21 cellular contexts compared by ENCODE assay signal in genomic region chr17:10513284-10514067, GRCh38. TPM values are rescaled to one million over a fixed set of nuclear protein-coding genes. Genes with fewer than 3 reads are reported as not detected.
DNase-seq lines count a peak whose midpoint lies in the region; ATAC-seq and TF ChIP-seq lines count a peak whose summit lies in the region.
"Had no signal": no experiment of that assay in that cellular context is flagged by ENCODE, and none has a peak within 500 bp of the region (broad histone marks: within the 10 kb centered on the region; RNA-seq: fewer than 3 reads in every experiment).

No MANE protein-coding gene starts in this region.

- no peak overlapping the region for H3K23ac ChIP-seq in IMR-90 (ENCODE audit: low read depth, low read length)

- CTCF ChIA-PET in BJ (lab: Yijun Ruan, JAX), result no interaction called here
- CTCF ChIA-PET in IMR-90 (lab: Yijun Ruan, JAX), result no interaction called here
- CTCF ChIA-PET in A673 (lab: Charles Lee), result no interaction called here

- no peak overlapping the region for H3K56ac ChIP-seq in IMR-90 (ENCODE audit: extremely low read depth, insufficient read depth, low read length)

- H3K4me1 ChIP-seq in IMR-90 (ENCODE audit: control insufficient read depth, insufficient read depth, low read length), result no peaks in the 10 kb centered on the region
- no peaks in the 10 kb centered on the region for H3K4me1 ChIP-seq in A673 (ENCODE audit: insufficient read depth, low read length, poor library complexity, severe bottlenecking)
- H3K4me1 ChIP-seq: colonic mucosa, testis had no signal

- H2BK20ac ChIP-seq in IMR-90 (ENCODE audit: low read depth, low read length), result no peak overlapping the region

- TF ChIP-seq CTCF in BJ (IDR thresholded peaks at IDR 0.05; ENCODE audit: insufficient read depth, low read depth, low read length) (no peak), IMR-90 (conservative IDR thresholded peaks at IDR 0.05; ENCODE audit: low read depth, low read length) (no peak), fibroblast of mammary gland (conservative IDR thresholded peaks at IDR 0.05; ENCODE audit: control insufficient read depth, insufficient read depth, low read depth, low read length) (no peak), A673 (conservative IDR thresholded peaks at IDR 0.05; ENCODE audit: low read depth, low read length) (no peak)

- H4K91ac ChIP-seq in IMR-90 (ENCODE audit: insufficient read depth, low read depth, low read length), result no peak overlapping the region

- peak; percentile 10 for DNase-seq in BJ (ENCODE audit: low read depth)
- DNase-seq in IMR-90, result peak; percentile 0
- peak; percentile 64 for DNase-seq in fibroblast of mammary gland (ENCODE audit: low read depth)
- no peak for DNase-seq in sciatic nerve (ENCODE audit: low spot score)
- DNase-seq in inferior parietal cortex (ENCODE audit: extremely low spot score), result no peak
- no peak for DNase-seq in caudate nucleus (lab: John Stamatoyannopoulos, UW)
- no peak for DNase-seq in A673 (ENCODE audit: low spot score)
- DNase-seq: activated CD4-positive, alpha-beta T cell treated with anti-CD3 and anti-CD28 coated beads for 1 hour; CD4-positive, alpha-beta T cell; colonic mucosa; hypothalamus; NCI-H1436 treated with DMSO at 0.1 percent for 48 hours; NCI-H69; right cardiac atrium; testis had no signal

- WGBS in IMR-90 (ENCODE audit: extremely low coverage in 2 of 2, insufficient read length in 1 of 2), 2 experiments, result no CpG with 5 or more reads among the region's 6 CpGs

- H3K4me3 ChIP-seq in BJ (ENCODE audit: low read depth, low read length), result no peak overlapping the region
- no peak overlapping the region for H3K4me3 ChIP-seq in IMR-90 (ENCODE audit: insufficient read depth, low read depth, low read length)
- no peak overlapping the region for H3K4me3 ChIP-seq in fibroblast of mammary gland (ENCODE audit: control insufficient read depth, low read depth, low read length)
- H3K4me3 ChIP-seq in A673 (ENCODE audit: low read depth, low read length, poor library complexity, severe bottlenecking), result no peak overlapping the region
- H3K4me3 ChIP-seq: colonic mucosa, testis had no signal

- H3K18ac ChIP-seq in IMR-90 (ENCODE audit: low read depth, low read length), result no peak overlapping the region

- no peak for TF ChIP-seq RAD21 in IMR-90 (IDR thresholded peaks at IDR 0.05; ENCODE audit: low read length)

- no peak for ATAC-seq in IMR-90 (ENCODE audit: low read depth)
- peak; percentile 78 for ATAC-seq in sciatic nerve
- no peak for ATAC-seq in GM19328 (IDR thresholded peaks at IDR 0.05; ENCODE audit: unreplicated experiment)
- ATAC-seq: stimulated activated effector memory CD8-positive, alpha-beta T cell treated with anti-CD3 and anti-CD28 coated beads, Interleukin-12 subunit alpha, Interleukin-12 subunit beta, amount 100 ng/mL, for 72 hours had no signal

- H4K8ac ChIP-seq in IMR-90 (ENCODE audit: low read depth in 2 of 2, low read length in 2 of 2), result no peak overlapping the region

- no peak overlapping the region for H3K27ac ChIP-seq in IMR-90 (ENCODE audit: insufficient read depth, low read length)
- no peak overlapping the region for H3K27ac ChIP-seq in caudate nucleus (ENCODE audit: low read depth, low read length)
- no peak overlapping the region for H3K27ac ChIP-seq in A673 (ENCODE audit: low read depth, low read length, poor library complexity, severe bottlenecking)
- H3K27ac ChIP-seq: colonic mucosa, testis had no signal

- no peak overlapping the region for H2AK5ac ChIP-seq in IMR-90 (ENCODE audit: low read depth, low read length)

- no peak overlapping the region for H2BK15ac ChIP-seq in IMR-90 (ENCODE audit: low read depth, low read length)

- BruUV-seq in IMR-90 (replicated peaks; lab: Mats Ljungman, UMichigan) (no TSS peak), A673 (replicated peaks; lab: Mats Ljungman, UMichigan) (no TSS peak)

- no peaks in the 10 kb centered on the region for H3K36me3 ChIP-seq in BJ (ENCODE audit: control insufficient read depth, insufficient read depth, low read length)
- no peaks in the 10 kb centered on the region for H3K36me3 ChIP-seq in IMR-90 (ENCODE audit: control insufficient read depth, insufficient read depth, low read length)
- no peaks in the 10 kb centered on the region for H3K36me3 ChIP-seq in A673 (ENCODE audit: insufficient read depth, low read length, poor library complexity, severe bottlenecking)
- H3K36me3 ChIP-seq: colonic mucosa had no signal

- no peak overlapping the region for H2BK120ac ChIP-seq in IMR-90 (ENCODE audit: low read depth, low read length)

- H2AFZ ChIP-seq in IMR-90 (replicated peaks; ENCODE audit: low read length, poor library complexity), result no peak overlapping the region

- H3K4me2 ChIP-seq in IMR-90 (ENCODE audit: low read depth, low read length), result no peak overlapping the region

- H3K9me3 ChIP-seq in IMR-90 (ENCODE audit: control insufficient read depth, insufficient read depth, low read length) (no peaks in the 10 kb centered on the region), A673 (ENCODE audit: low read depth, low read length, poor library complexity, severe bottlenecking) (no peaks in the 10 kb centered on the region)
- H3K9me3 ChIP-seq: colonic mucosa, testis had no signal

- H4K20me1 ChIP-seq in IMR-90 (ENCODE audit: insufficient read depth, low read length), result no peaks in the 10 kb centered on the region

- H3K14ac ChIP-seq in IMR-90 (replicated peaks; ENCODE audit: low read depth, low read length), result no peak overlapping the region

- no peaks in the 10 kb centered on the region for H3K27me3 ChIP-seq in BJ (ENCODE audit: control insufficient read depth, insufficient read depth, low read length)
- H3K27me3 ChIP-seq in IMR-90 (ENCODE audit: control insufficient read depth, insufficient read depth, low read length), result no peaks in the 10 kb centered on the region
- peaks cover 11% of the 10 kb centered on the region for H3K27me3 ChIP-seq in A673 (replicated peaks; ENCODE audit: insufficient read depth, low read depth, low read length, poor library complexity)
- H3K27me3 ChIP-seq: colonic mucosa, testis had no signal

- POLR2A ChIA-PET in BJ (lab: Charles Lee) (no interaction called here), IMR-90 (lab: Charles Lee; ENCODE audit: unreplicated experiment) (no interaction called here), A673 (lab: Charles Lee; ENCODE audit: low non-redundant PET) (no interaction called here)

- in situ Hi-C loops in IMR-90 (cut with MboI; ENCODE audit: low sequenced_read_pairs), result no loop called here

- no peak overlapping the region for H2BK5ac ChIP-seq in IMR-90 (ENCODE audit: low read depth, low read length, poor library complexity, severe bottlenecking)

- no peak for TF ChIP-seq POLR2A in IMR-90 (IDR thresholded peaks at IDR 0.05; ENCODE audit: low read depth, low read length)

- no peaks in the 10 kb centered on the region for H3K9me1 ChIP-seq in IMR-90 (ENCODE audit: insufficient read depth, low read length)

- no peak overlapping the region for H3K9ac ChIP-seq in IMR-90 (ENCODE audit: low read depth, low read length)

- H2AK9ac ChIP-seq in IMR-90 (replicated peaks; ENCODE audit: low read depth, low read length, poor library complexity), result no peak overlapping the region

- no peak overlapping the region for H3K4ac ChIP-seq in IMR-90 (ENCODE audit: low read depth, low read length)

- no peaks in the 10 kb centered on the region for H3K79me1 ChIP-seq in IMR-90 (ENCODE audit: low read depth in 1 of 2, low read length in 2 of 2)

- dilution Hi-C loops in IMR-90 (cut with HindIII; ENCODE audit: low sequenced_read_pairs, unreplicated experiment), result no loop called here

- intact Hi-C loops in IMR-90 (cut with micrococcal nuclease), result no loop called here
- intact Hi-C loops in sciatic nerve (cut with DNase I), result no loop called here
- intact Hi-C loops in A673 (cut with micrococcal nuclease; ENCODE audit: unreplicated experiment), result no loop called here

- no peak overlapping the region for H4K5ac ChIP-seq in IMR-90 (ENCODE audit: low read depth, low read length)

TF ChIP-seq in IMR-90, 13 proteins besides CTCF, POLR2A, EP300 and RAD21 (continues in another document):
- TF ChIP-seq CHD1 (IDR thresholded peaks at IDR 0.05; ENCODE audit: low read depth, low read length), result no peak
- TF ChIP-seq MXI1 (IDR thresholded peaks at IDR 0.05; ENCODE audit: borderline replicate concordance, low read depth, low read length), result no peak
- no peak for TF ChIP-seq MAFK (IDR thresholded peaks at IDR 0.05; ENCODE audit: low read depth, low read length)
- no peak for TF ChIP-seq USF2 (IDR thresholded peaks at IDR 0.05; ENCODE audit: low read depth, low read length)
- no peak for TF ChIP-seq BHLHE40 (IDR thresholded peaks at IDR 0.05; ENCODE audit: low read depth, low read length)
- TF ChIP-seq RCOR1 (IDR thresholded peaks at IDR 0.05; ENCODE audit: insufficient replicate concordance, low read length), result no peak

RNA-seq across cellular contexts. Expression of gene MYH1, which starts 4.9 kb away (rescaled TPM):
- polyA plus RNA-seq in BJ (2011; rRNA removed) (0.01 TPM in 1 of 2 replicates, not detected in the other), IMR-90 (2012; rRNA removed) (not detected in 2 replicates)
- 0.05 TPM in 1 of 2 replicates, not detected in the other for polyA minus RNA-seq in BJ (2011; rRNA and poly(A)+ RNA removed)
- total RNA-seq in IMR-90 (2012; rRNA removed) (not detected in 2 replicates), sciatic nerve (not detected), A673 (2021) (0.39 and 0.46 TPM in 2 replicates)
- not detected in 2 replicates for polyA plus RNA-seq in IMR-90 (2012; cell fraction: cytosol; rRNA removed)
- polyA plus RNA-seq in IMR-90 (2012; cell fraction: nucleus; rRNA removed; ENCODE audit: low replicate concordance), result not detected in 2 replicates
- total RNA-seq: CD4-positive, alpha-beta T cell; colonic mucosa; kidney epithelial cell; lung microvascular endothelial cell; osteoblast had no signal
- polyA plus RNA-seq: AG04450, right cardiac atrium had no signal

RNA-seq across cellular contexts. Expression of gene MYH2, which starts 36.0 kb away (rescaled TPM):
- polyA plus RNA-seq in BJ (2011; rRNA removed), result 0.34 and 0.43 TPM in 2 replicates
- 0.81 and 1.4 TPM in 2 replicates for polyA minus RNA-seq in BJ (2011; rRNA and poly(A)+ RNA removed)
- total RNA-seq in IMR-90 (2012; rRNA removed), result not detected in 2 replicates
- not detected in 2 replicates for polyA plus RNA-seq in IMR-90 (2012; rRNA removed)
- not detected in 2 replicates for polyA plus RNA-seq in IMR-90 (2012; cell fraction: cytosol; rRNA removed)
- not detected in 2 replicates for polyA plus RNA-seq in IMR-90 (2012; cell fraction: nucleus; rRNA removed; ENCODE audit: low replicate concordance)
- total RNA-seq in sciatic nerve, result not detected
- 0.54 and 1.9 TPM in 2 replicates for total RNA-seq in A673 (2021)
- total RNA-seq: CD4-positive, alpha-beta T cell; kidney epithelial cell; lung microvascular endothelial cell; osteoblast had no signal
- polyA plus RNA-seq: AG04450, right cardiac atrium had no signal

RNA-seq across cellular contexts. Expression of gene MYH4, which starts 44.1 kb away (rescaled TPM):
- polyA plus RNA-seq in BJ (2011; rRNA removed), result not detected in 2 replicates
- polyA minus RNA-seq in BJ (2011; rRNA and poly(A)+ RNA removed), result not detected in 2 replicates
- not detected in 2 replicates for total RNA-seq in IMR-90 (2012; rRNA removed)
- polyA plus RNA-seq in IMR-90 (2012; rRNA removed), result not detected in 2 replicates
- not detected in 2 replicates for polyA plus RNA-seq in IMR-90 (2012; cell fraction: cytosol; rRNA removed)
- polyA plus RNA-seq in IMR-90 (2012; cell fraction: nucleus; rRNA removed; ENCODE audit: low replicate concordance), result not detected in 2 replicates
- total RNA-seq in sciatic nerve, result not detected
- 0.15 and 0.59 TPM in 2 replicates for total RNA-seq in A673 (2021)
- total RNA-seq: CD4-positive, alpha-beta T cell; colonic mucosa; kidney epithelial cell; lung microvascular endothelial cell; osteoblast had no signal
- polyA plus RNA-seq: AG04450, right cardiac atrium had no signal

Comparison
In these comparisons a context has a peak if more than half of its experiments do, and no peak if none do; other contexts are left out.
1. DNase-seq: peak in BJ (single experiment), IMR-90 (single experiment) and fibroblast of mammary gland (single experiment); none in sciatic nerve (single experiment), inferior parietal cortex (single experiment), caudate nucleus (0 of 61) and A673 (single experiment).